In genomic region chr19:8148410-8149231, GRCh38 we compare ENCODE assay signal across 1 cellular context.
TF ChIP-seq lines count a peak whose summit lies in the region.

No MANE protein-coding gene starts in this region.

TF ChIP-seq in H1, 55 proteins besides CTCF, POLR2A, EP300 and RAD21 (continued from another document):
- TF ChIP-seq MAX (IDR thresholded peaks at IDR 0.05) (no peak), TAF1 (IDR thresholded peaks at IDR 0.05; ENCODE audit: low read depth, low read length) (peak; percentile 80), KDM1A (IDR thresholded peaks at IDR 0.05; ENCODE audit: borderline replicate concordance, low read length) (peak; percentile 99), SAP30 (IDR thresholded peaks at IDR 0.05; ENCODE audit: insufficient read depth, insufficient replicate concordance, low read length) (peak; percentile 50), PHF8 (conservative IDR thresholded peaks at IDR 0.05; ENCODE audit: low read depth, low read length) (peak; percentile 56; the same call in 1 of the 2 replicates), CREB1 (IDR thresholded peaks at IDR 0.05) (no peak), BCL11A (IDR thresholded peaks at IDR 0.05; ENCODE audit: low read depth in 2 of 2, low read length in 2 of 2) (no peak), YY1 (IDR thresholded peaks at IDR 0.05; ENCODE audit: low read depth, low read length) (no peak), HDAC2 (IDR thresholded peaks at IDR 0.05; ENCODE audit: borderline replicate concordance in 1 of 2, low read depth in 2 of 2, low read length in 2 of 2) (peak; percentile 8 to 93; a peak in 1 of 4 replicates), BACH1 (IDR thresholded peaks at IDR 0.05; ENCODE audit: low read length) (no peak; the same call in 1 of the 2 replicates), NANOG (IDR thresholded peaks at IDR 0.05; ENCODE audit: insufficient read depth, low read depth, low read length, poor library complexity, severe bottlenecking) (no peak), TBP (IDR thresholded peaks at IDR 0.05; ENCODE audit: low read depth, low read length) (peak; percentile 58; the same call in 1 of the 2 replicates)
